Comparison of ENCODE assay signal across 8 cellular contexts in genomic region chr7:92633211-92633906, GRCh38. TPM values are rescaled to one million over a fixed set of nuclear protein-coding genes. Genes with fewer than 3 reads are reported as not detected.
DNase-seq lines count a peak whose midpoint lies in the region; ATAC-seq and TF ChIP-seq lines count a peak whose summit lies in the region.

No MANE protein-coding gene starts in this region.

- peak overlapping the region; percentile 49 for H3K4me3 Mint-ChIP-seq in activated CD8-positive, alpha-beta T cell treated with anti-CD3 and anti-CD28 coated beads, Interleukin-2, amount 10 ng/mL, durations not matched to agents 7 days and 5 days

- H3K27ac Mint-ChIP-seq in activated CD8-positive, alpha-beta T cell treated with anti-CD3 and anti-CD28 coated beads, Interleukin-2, amount 10 ng/mL, durations not matched to agents 7 days and 5 days = peak overlapping the region; percentile 84

- no peaks in the 10 kb centered on the region for H3K9me2 ChIP-seq in Loucy (replicated peaks; ENCODE audit: low read depth, low read length)

- peaks cover 24% of the 10 kb centered on the region; the same call in 1 of the 2 replicates for H3F3A ChIP-seq in Loucy (ENCODE audit: low read depth)

- H3K9me3 ChIP-seq in Loucy (ENCODE audit: insufficient read depth, low read depth, low read length) = no peaks in the 10 kb centered on the region

- H3K9ac ChIP-seq in Loucy (ENCODE audit: low read depth, low read length, poor library complexity, severe bottlenecking) = peak overlapping the region; percentile 67

- H2AFZ ChIP-seq in Loucy (ENCODE audit: low read length) = no peak overlapping the region

- H3K4me1 ChIP-seq in Loucy (ENCODE audit: insufficient read depth, low read length, poor library complexity, severe bottlenecking) = peaks cover 74% of the 10 kb centered on the region

- peaks cover 62% of the 10 kb centered on the region for H3K36me3 Mint-ChIP-seq in activated CD8-positive, alpha-beta T cell treated with anti-CD3 and anti-CD28 coated beads, Interleukin-2, amount 10 ng/mL, durations not matched to agents 7 days and 5 days (ENCODE audit: low read depth)

- POLR2A ChIA-PET in activated CD8-positive, alpha-beta T cell treated with anti-CD3 and anti-CD28 coated beads, Interleukin-2, amount 10 ng/mL, durations not matched to agents 7 days and 5 days (lab: Charles Lee) = interaction anchor here (0.7 to 3.1 kb wide), 6 partner anchors 9 to 199 kb away, joined by 3 to 21 read pairs (median 3); partner anchors contain the start of gene FAM133B

- no peaks in the 10 kb centered on the region for H3K27me3 ChIP-seq in Loucy (ENCODE audit: insufficient read depth, low read length, poor library complexity, severe bottlenecking)

- H3K79me2 ChIP-seq in Loucy (ENCODE audit: insufficient read depth, low read length) = peaks cover 98% of the 10 kb centered on the region

- ATAC-seq in activated CD8-positive, alpha-beta T cell treated with anti-CD3 and anti-CD28 coated beads, Interleukin-2, amount 10 ng/mL, durations not matched to agents 7 days and 5 days = peak; percentile 76
- ATAC-seq in omental fat pad (ENCODE audit: low FRiP score) = peak; percentile 79

- H3K36me3 ChIP-seq in Loucy (ENCODE audit: insufficient read depth, low read length) = peaks cover 47% of the 10 kb centered on the region

- DNase-seq in NCI-H2107 treated with DMSO at 0.1 percent for 48 hours (lab: John Stamatoyannopoulos, UW; ENCODE audit: unreplicated experiment) = peak; percentile 40
- DNase-seq in NCI-H2107 (lab: John Stamatoyannopoulos, UW) = no peak
- peak; percentile 45 for DNase-seq in activated CD8-positive, alpha-beta T cell treated with anti-CD3 and anti-CD28 coated beads, Interleukin-2, amount 10 ng/mL, durations not matched to agents 7 days and 5 days
- peak; percentile 85 for DNase-seq in fibroblast of the conjunctiva (ENCODE audit: low read depth)
- DNase-seq in omental fat pad (ENCODE audit: low spot score) = no peak
- DNase-seq in DMS114 treated with DMSO at 0.1 percent for 48 hours (lab: John Stamatoyannopoulos, UW; ENCODE audit: unreplicated experiment) = no peak
- DNase-seq in NCI-H2171 treated with DMSO at 0.1 percent for 48 hours (lab: John Stamatoyannopoulos, UW) = no peak

- H3K4me1 Mint-ChIP-seq in activated CD8-positive, alpha-beta T cell treated with anti-CD3 and anti-CD28 coated beads, Interleukin-2, amount 10 ng/mL, durations not matched to agents 7 days and 5 days (ENCODE audit: low read depth) = peaks cover 72% of the 10 kb centered on the region

- H3K4me3 ChIP-seq in Loucy (ENCODE audit: low read length, poor library complexity, severe bottlenecking) = peak overlapping the region; percentile 45

- no peak for TF ChIP-seq CTCF in Loucy (conservative IDR thresholded peaks at IDR 0.05; ENCODE audit: low read length)
- TF ChIP-seq CTCF in omental fat pad (IDR thresholded peaks at IDR 0.05) = no peak

- peaks cover 25% of the 10 kb centered on the region for H4K20me1 ChIP-seq in Loucy (ENCODE audit: insufficient read depth, low read length, poor library complexity, severe bottlenecking)

- peak overlapping the region; percentile 70 for H3K4me2 ChIP-seq in Loucy (ENCODE audit: low read depth, low read length, poor library complexity, severe bottlenecking)

- H3K9me3 Mint-ChIP-seq in activated CD8-positive, alpha-beta T cell treated with anti-CD3 and anti-CD28 coated beads, Interleukin-2, amount 10 ng/mL, durations not matched to agents 7 days and 5 days (ENCODE audit: insufficient read depth) = peaks cover 17% of the 10 kb centered on the region

- CTCF ChIA-PET in activated CD8-positive, alpha-beta T cell treated with anti-CD3 and anti-CD28 coated beads, Interleukin-2, amount 10 ng/mL, durations not matched to agents 7 days and 5 days (lab: Charles Lee) = interaction anchor here (0.7 to 3.1 kb wide), 7 partner anchors 12 to 200 kb away, joined by 3 to 24 read pairs (median 5); no protein-coding TSS in a partner anchor

- H3K27me3 Mint-ChIP-seq in activated CD8-positive, alpha-beta T cell treated with anti-CD3 and anti-CD28 coated beads, Interleukin-2, amount 10 ng/mL, durations not matched to agents 7 days and 5 days (ENCODE audit: low read depth) = no peaks in the 10 kb centered on the region

RNA-seq across cellular contexts. Expression of gene FAM133B, which starts 43.2 kb away (rescaled TPM):
- total RNA-seq in activated CD8-positive, alpha-beta T cell treated with anti-CD3 and anti-CD28 coated beads, Interleukin-2, amount 10 ng/mL, durations not matched to agents 7 days and 5 days = 10 to 100 TPM; 31.6 to 32.8 TPM
- 10 to 100 TPM; 16.6 to 36.7 (median 24.2) TPM for total RNA-seq in omental fat pad

Comparison
In these comparisons a context has a peak if more than half of its experiments do, and no peak if none do; other contexts are left out.
1. DNase-seq: peak in NCI-H2107 treated with DMSO at 0.1 percent for 48 hours (single experiment), activated CD8-positive, alpha-beta T cell treated with anti-CD3 and anti-CD28 coated beads, Interleukin-2, amount 10 ng/mL, durations not matched to agents 7 days and 5 days (single experiment) and fibroblast of the conjunctiva (single experiment); none in NCI-H2107 (single experiment), omental fat pad (single experiment), DMS114 treated with DMSO at 0.1 percent for 48 hours (single experiment) and NCI-H2171 treated with DMSO at 0.1 percent for 48 hours (single experiment).